In genomic region chr5:138574744-138575193, GRCh38 we compare ENCODE assay signal across 8 cellular contexts. TPM values are rescaled to one million over a fixed set of nuclear protein-coding genes. Genes with fewer than 3 reads are reported as not detected.
DNase-seq lines count a peak whose midpoint lies in the region; ATAC-seq, FAIRE-seq and TF ChIP-seq lines count a peak whose summit lies in the region.

No MANE protein-coding gene starts in this region.

- peak overlapping the region; percentile 98 to 99 for H3K27ac ChIP-seq in A549
- H3K27ac ChIP-seq in GM23338 (ENCODE audit: low read depth): peak overlapping the region; percentile 98
- H3K27ac ChIP-seq in right cardiac atrium (ENCODE audit: low read length): peak overlapping the region; percentile 96
- peak overlapping the region; percentile 96 to 99 (median 99) for H3K27ac ChIP-seq in spleen

- ATAC-seq in A549 (peak in 1 of 2 experiments; percentile 39; a peak in 3 of 6 replicates), GM23338 (no peak), right cardiac atrium (no peak), GM19351 (IDR thresholded peaks at IDR 0.05; ENCODE audit: unreplicated experiment) (no peak)

- DNase-seq in A549 (ENCODE audit: low read depth in 1 of 2, low spot score in 1 of 2): peak in 1 of 2 experiments; percentile 40
- no peak for DNase-seq in GM23338 (ENCODE audit: low spot score)
- no peak for DNase-seq in activated CD4-positive, alpha-beta memory T cell treated with anti-CD3 and anti-CD28 coated beads, Interleukin-2, amount 10 ng/mL, durations not matched to agents 7 days and 5 days
- DNase-seq in right cardiac atrium: no peak
- no peak for DNase-seq in spleen
- DNase-seq in DMS114 treated with DMSO at 0.1 percent for 48 hours (lab: John Stamatoyannopoulos, UW; ENCODE audit: unreplicated experiment): no peak
- DNase-seq in NCI-H1105 (lab: John Stamatoyannopoulos, UW): no peak

- H3K4me3 Mint-ChIP-seq in GM23338: peak overlapping the region; percentile 100
- H3K4me3 Mint-ChIP-seq in activated CD4-positive, alpha-beta memory T cell treated with anti-CD3 and anti-CD28 coated beads, Interleukin-2, amount 10 ng/mL, durations not matched to agents 7 days and 5 days: peak overlapping the region; percentile 92

- no peaks in the 10 kb centered on the region for H3K27me3 ChIP-seq in GM23338 (ENCODE audit: insufficient read depth)
- H3K27me3 ChIP-seq in right cardiac atrium (ENCODE audit: control insufficient read depth, insufficient read depth): no peaks in the 10 kb centered on the region
- no peaks in the 10 kb centered on the region for H3K27me3 ChIP-seq in spleen (replicated peaks in 1 of 7)

- WGBS in A549 (ENCODE audit: missing lambda C conversion rate): under 1% methylated on average over 10 of the region's 18 CpGs
- under 1% methylated on average over 18 of the region's 18 CpGs for WGBS in right cardiac atrium
- WGBS in spleen, 5 donors: 0 to 1% (median 0%) methylated on average over 13 to 18 of the region's 18 CpGs

- TF ChIP-seq POLR2A in A549 (IDR thresholded peaks at IDR 0.05; ENCODE audit: low read length) (no peak), spleen (IDR thresholded peaks at IDR 0.05) (no peak)

- TF ChIP-seq CTCF in A549 (IDR thresholded peaks at IDR 0.05) (no peak), GM23338 (conservative IDR thresholded peaks at IDR 0.05; ENCODE audit: low read depth in 2 of 2) (no peak), spleen (IDR thresholded peaks at IDR 0.05 in 8 of 11, conservative IDR thresholded peaks at IDR 0.05 in 3 of 11) (no peak)

- no peaks in the 10 kb centered on the region for H3K9me2 ChIP-seq in GM23338 (ENCODE audit: insufficient read depth)

- peak overlapping the region; percentile 100 for H3K27ac Mint-ChIP-seq in GM23338
- peak overlapping the region; percentile 97 for H3K27ac Mint-ChIP-seq in activated CD4-positive, alpha-beta memory T cell treated with anti-CD3 and anti-CD28 coated beads, Interleukin-2, amount 10 ng/mL, durations not matched to agents 7 days and 5 days

- POLR2A ChIA-PET in A549 (lab: Yijun Ruan, JAX): interaction anchor here (0.6 to 2.0 kb wide), 8 partner anchors 9 to 701 kb away, joined by 3 to 21 read pairs (median 4); partner anchors contain the start of genes EGR1 and ETF1
- POLR2A ChIA-PET in activated CD4-positive, alpha-beta memory T cell treated with anti-CD3 and anti-CD28 coated beads, Interleukin-2, amount 10 ng/mL, durations not matched to agents 7 days and 5 days (lab: Charles Lee): interaction anchor here (0.8 to 4.7 kb wide), 28 partner anchors 9 to 1136 kb away, joined by 3 to 109 read pairs (median 4); partner anchors contain the start of genes CDC25C, EGR1, ETF1 and FAM53C

- H3K4me2 ChIP-seq in A549 (peak overlapping the region; percentile 88), GM23338 (peak overlapping the region; percentile 97)

- peaks cover 13% of the 10 kb centered on the region for H3K27me3 Mint-ChIP-seq in GM23338 (ENCODE audit: insufficient read depth, low read depth, poor library complexity)
- no peaks in the 10 kb centered on the region for H3K27me3 Mint-ChIP-seq in activated CD4-positive, alpha-beta memory T cell treated with anti-CD3 and anti-CD28 coated beads, Interleukin-2, amount 10 ng/mL, durations not matched to agents 7 days and 5 days

- H3K36me3 ChIP-seq in GM23338 (ENCODE audit: insufficient read depth) (peaks cover 43% of the 10 kb centered on the region), spleen (peaks cover 2 to 42% (median 37%) of the 10 kb centered on the region in 6 donors)

- no peak for TF ChIP-seq RAD21 in A549 (conservative IDR thresholded peaks at IDR 0.05 in 1 of 2, IDR thresholded peaks at IDR 0.05 in 1 of 2)

- intact Hi-C loops in right cardiac atrium (cut with DNase I) (no loop called here), spleen (cut with DNase I; ENCODE audit: low total_unique reads) (no loop called here)

- CTCF ChIA-PET in A549 (lab: Yijun Ruan, JAX): no interaction called here
- CTCF ChIA-PET in activated CD4-positive, alpha-beta memory T cell treated with anti-CD3 and anti-CD28 coated beads, Interleukin-2, amount 10 ng/mL, durations not matched to agents 7 days and 5 days (lab: Charles Lee): interaction anchor here (1.4 to 2.4 kb wide), 3 partner anchors 9 to 699 kb away, joined by 4 to 25 read pairs (median 6); partner anchors contain the start of gene ETF1

- H3K9me3 ChIP-seq in A549 (no peaks in the 10 kb centered on the region), right cardiac atrium (ENCODE audit: control insufficient read depth, low read length) (no peaks in the 10 kb centered on the region), spleen (no peaks in the 10 kb centered on the region)

- peaks cover 55% of the 10 kb centered on the region for H3K79me2 ChIP-seq in GM23338 (replicated peaks; ENCODE audit: insufficient read depth)

- peaks cover 42% of the 10 kb centered on the region for H3K4me1 ChIP-seq in A549
- peaks cover 6% of the 10 kb centered on the region for H3K4me1 ChIP-seq in GM23338 (ENCODE audit: insufficient read depth)
- no peaks in the 10 kb centered on the region for H3K4me1 ChIP-seq in right cardiac atrium (ENCODE audit: control insufficient read depth, insufficient read depth, low read length)
- peaks cover 14 to 65% (median 34%) of the 10 kb centered on the region in 6 donors for H3K4me1 ChIP-seq in spleen

- no peak overlapping the region for H2AFZ ChIP-seq in GM23338

- peaks cover 10% of the 10 kb centered on the region; the same call in 2 of the 3 replicates for H3K9me3 Mint-ChIP-seq in GM23338
- H3K9me3 Mint-ChIP-seq in activated CD4-positive, alpha-beta memory T cell treated with anti-CD3 and anti-CD28 coated beads, Interleukin-2, amount 10 ng/mL, durations not matched to agents 7 days and 5 days: no peaks in the 10 kb centered on the region

- H3F3A ChIP-seq in GM23338 (replicated peaks; ENCODE audit: low read depth): peaks cover 32% of the 10 kb centered on the region

- H3K36me3 Mint-ChIP-seq in GM23338 (ENCODE audit: low read depth): peaks cover 60% of the 10 kb centered on the region
- H3K36me3 Mint-ChIP-seq in activated CD4-positive, alpha-beta memory T cell treated with anti-CD3 and anti-CD28 coated beads, Interleukin-2, amount 10 ng/mL, durations not matched to agents 7 days and 5 days (ENCODE audit: low read depth): peaks cover 50% of the 10 kb centered on the region

- peaks cover 14% of the 10 kb centered on the region for H3K4me1 Mint-ChIP-seq in GM23338
- peaks cover 53% of the 10 kb centered on the region for H3K4me1 Mint-ChIP-seq in activated CD4-positive, alpha-beta memory T cell treated with anti-CD3 and anti-CD28 coated beads, Interleukin-2, amount 10 ng/mL, durations not matched to agents 7 days and 5 days

- FAIRE-seq in A549 (lab: Jason Lieb, UNC): no peak

- peak overlapping the region; percentile 96 for H3K4me3 ChIP-seq in A549
- H3K4me3 ChIP-seq in GM23338: peak overlapping the region; percentile 91
- peak overlapping the region; percentile 79 for H3K4me3 ChIP-seq in right cardiac atrium (ENCODE audit: low read length)
- H3K4me3 ChIP-seq in spleen: peak overlapping the region; percentile 73 to 99 (median 94)

- no peak for TF ChIP-seq EP300 in A549 (IDR thresholded peaks at IDR 0.05)

- peaks cover 23% of the 10 kb centered on the region for H4K20me1 ChIP-seq in GM23338 (replicated peaks; ENCODE audit: insufficient read depth)

TF ChIP-seq in A549, 52 proteins besides CTCF, POLR2A, EP300 and RAD21 (continues in another document):
- TF ChIP-seq NPAS2 (CRISPR knock-in tag; IDR thresholded peaks at IDR 0.05; ENCODE audit: borderline replicate concordance) (0 out of 2 replicates have a peak, but pooled peaks have one; percentile 20), MAFK (IDR thresholded peaks at IDR 0.05; ENCODE audit: partially characterized antibody) (peak; percentile 19), FOXS1 (CRISPR knock-in tag; IDR thresholded peaks at IDR 0.05) (no peak)

TF ChIP-seq in GM23338, 12 proteins besides CTCF, POLR2A, EP300 and RAD21 (continues in another document):
- no peak for TF ChIP-seq POLR2AphosphoS5 (IDR thresholded peaks at IDR 0.05; ENCODE audit: low read depth)
- TF ChIP-seq CREB1 (CRISPR knock-in tag; IDR thresholded peaks at IDR 0.05; ENCODE audit: low read depth): no peak
- no peak for TF ChIP-seq ZNF331 (CRISPR knock-in tag; IDR thresholded peaks at IDR 0.05; ENCODE audit: low read depth)
- no peak for TF ChIP-seq STAT1 (IDR thresholded peaks at IDR 0.05; ENCODE audit: unreplicated experiment)
- no peak for TF ChIP-seq NANOG (IDR thresholded peaks at IDR 0.05; ENCODE audit: borderline replicate concordance)

RNA-seq across cellular contexts. Expression of gene HSPA9, which starts 0.4 kb away (rescaled TPM):
- polyA plus RNA-seq in A549 (2011; rRNA removed): 544 and 615 TPM in 2 replicates
- polyA plus RNA-seq in A549 (2012; cell fraction: cytosol; rRNA removed): 200 and 228 TPM in 2 replicates
- 408 and 502 TPM in 2 replicates for polyA plus RNA-seq in A549 (2012; cell fraction: nucleus; rRNA removed)
- polyA plus RNA-seq in A549 (2017; fragmentation: RNase III; extraction: RNeasy Plus Mini Kit Qiagen cat#74134 plus additional on column Dnase treatment): 398 to 456 TPM (median 417 TPM) in 3 replicates
- polyA minus RNA-seq in A549 (2011; rRNA and poly(A)+ RNA removed): 619 and 723 TPM in 2 replicates
- total RNA-seq in GM23338 (2014; rRNA removed; shearing (Covaris generic)): 751 and 880 TPM in 2 replicates
- polyA plus RNA-seq in GM23338 (2016; fragmentation: Nextera tagmentation; extraction: Ambion mirVana): 302 and 313 TPM in 2 replicates
- total RNA-seq in activated CD4-positive, alpha-beta memory T cell treated with anti-CD3 and anti-CD28 coated beads, Interleukin-2, amount 10 ng/mL, durations not matched to agents 7 days and 5 days: 100 to 1,000 TPM; 205 to 217 TPM
- total RNA-seq in right cardiac atrium: 100 to 1,000 TPM; 198 to 242 (median 239) TPM
- polyA plus RNA-seq in right cardiac atrium: 170 TPM
- total RNA-seq in spleen: 100 to 1,000 TPM; 108 to 187 (median 158) TPM
- 10 to 100 TPM; 50.4 to 77.7 (median 62.2) TPM for polyA plus RNA-seq in spleen

RNA-seq across cellular contexts. Expression of gene ETF1, which starts 31.7 kb away (rescaled TPM):
- 140 and 161 TPM in 2 replicates for polyA plus RNA-seq in A549 (2011; rRNA removed)
- 39.7 and 44.0 TPM in 2 replicates for polyA plus RNA-seq in A549 (2012; cell fraction: cytosol; rRNA removed)
- 18.3 and 23.4 TPM in 2 replicates for polyA plus RNA-seq in A549 (2012; cell fraction: nucleus; rRNA removed)
- polyA plus RNA-seq in A549 (2017; fragmentation: RNase III; extraction: RNeasy Plus Mini Kit Qiagen cat#74134 plus additional on column Dnase treatment): 118 to 131 TPM (median 119 TPM) in 3 replicates
- 79.1 and 79.8 TPM in 2 replicates for polyA minus RNA-seq in A549 (2011; rRNA and poly(A)+ RNA removed)
- total RNA-seq in GM23338 (2014; rRNA removed; shearing (Covaris generic)): 134 and 136 TPM in 2 replicates
- 56.7 and 68.9 TPM in 2 replicates for polyA plus RNA-seq in GM23338 (2016; fragmentation: Nextera tagmentation; extraction: Ambion mirVana)
- 10 to 100 TPM; 77.5 to 81.7 TPM for total RNA-seq in activated CD4-positive, alpha-beta memory T cell treated with anti-CD3 and anti-CD28 coated beads, Interleukin-2, amount 10 ng/mL, durations not matched to agents 7 days and 5 days
- total RNA-seq in right cardiac atrium: 100 to 1,000 TPM in 1 of 4 donors, 10 to 100 TPM in 3; 77.6 to 114 (median 78.6) TPM
- 35.2 TPM for polyA plus RNA-seq in right cardiac atrium
- total RNA-seq in spleen: 10 to 100 TPM; 42.7 to 78.8 (median 56.1) TPM
- polyA plus RNA-seq in spleen: 10 to 100 TPM; 21.3 to 35.4 (median 23.3) TPM
